In the genomic region with DNA sequence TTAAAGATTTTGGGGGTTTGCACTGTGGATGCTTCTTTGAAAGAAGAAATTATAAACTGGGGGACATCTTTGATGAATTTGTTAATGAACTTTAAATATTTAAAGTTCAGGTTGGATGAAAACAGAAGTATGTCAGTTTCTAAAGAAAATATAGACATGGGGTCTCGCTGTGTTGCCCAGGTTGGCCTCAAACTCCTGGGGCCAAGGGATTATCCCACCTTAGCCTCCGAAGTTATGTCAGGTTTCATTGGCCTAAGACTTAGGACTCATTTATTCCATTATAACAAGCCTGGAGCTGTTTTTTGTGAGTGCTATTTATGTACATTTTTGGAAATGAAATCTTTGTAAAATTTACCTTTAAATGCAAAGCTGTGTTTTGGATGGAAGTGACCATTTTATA, we compare ENCODE assay signal across 15 cellular contexts. TPM values are rescaled to one million over a fixed set of nuclear protein-coding genes. Genes with fewer than 3 reads are reported as not detected.
A peak's percentile ranks its signal among the peaks of the same experiment; 100 is the strongest.
DNase-seq lines count a peak whose midpoint lies in the region; ATAC-seq, FAIRE-seq and TF ChIP-seq lines count a peak whose summit lies in the region.
"Had no signal": no experiment of that assay in that cellular context is flagged by ENCODE, and none has a peak within 500 bp of the region (broad histone marks: within the 10 kb centered on the region; RNA-seq: fewer than 3 reads in every experiment).

No MANE protein-coding gene starts in this region.

- H3K9me1 ChIP-seq in keratinocyte (ENCODE audit: control insufficient read depth, extremely low read depth, insufficient read depth, low read length) = peaks cover 3% of the 10 kb centered on the region

- H3K27me3 ChIP-seq in BLaER1 (no peaks in the 10 kb centered on the region), DND-41 (ENCODE audit: insufficient read depth, low read length, poor library complexity) (no peaks in the 10 kb centered on the region), keratinocyte (ENCODE audit: control insufficient read depth, extremely low read depth, insufficient read depth, low read length) (no peaks in the 10 kb centered on the region), colonic mucosa (no peaks in the 10 kb centered on the region), H7 (ENCODE audit: control insufficient read depth, insufficient read depth, low read length) (no peaks in the 10 kb centered on the region; the same call in 1 of the 2 replicates)

- no peak overlapping the region for H3K4me3 ChIP-seq in BLaER1
- H3K4me3 ChIP-seq in DND-41 (ENCODE audit: low read depth in 1 of 2, low read length in 2 of 2) = peak overlapping the region; percentile 90; a peak in 1 of 4 replicates
- peak overlapping the region in 2 of 3 experiments; percentile 35 to 98 for H3K4me3 ChIP-seq in keratinocyte (ENCODE audit: control insufficient read depth in 2 of 3, extremely low read depth in 1 of 3, insufficient read depth in 2 of 3, low read depth in 1 of 3, low read length in 3 of 3)
- no peak overlapping the region for H3K4me3 ChIP-seq in colonic mucosa
- no peak overlapping the region for H3K4me3 ChIP-seq in H7 (ENCODE audit: insufficient read depth, low read depth, low read length)

- H3K36me3 Mint-ChIP-seq in activated naive CD8-positive, alpha-beta T cell treated with anti-CD3 and anti-CD28 coated beads for 36 hours = peaks cover 18% of the 10 kb centered on the region

- peaks cover 31% of the 10 kb centered on the region for H4K20me1 ChIP-seq in BLaER1
- H4K20me1 ChIP-seq in DND-41 (ENCODE audit: insufficient read depth, low read length) = peaks cover 15% of the 10 kb centered on the region; the same call in 1 of the 2 replicates
- H4K20me1 ChIP-seq in keratinocyte (ENCODE audit: control insufficient read depth, extremely low read depth, insufficient read depth, low read length) = peaks cover 4% of the 10 kb centered on the region

- H3K4me3 Mint-ChIP-seq in activated naive CD8-positive, alpha-beta T cell treated with anti-CD3 and anti-CD28 coated beads for 36 hours = peak overlapping the region; percentile 57
- H3K4me3 Mint-ChIP-seq: endodermal cell had no signal

- peaks cover 38% of the 10 kb centered on the region for H3K4me1 Mint-ChIP-seq in activated naive CD8-positive, alpha-beta T cell treated with anti-CD3 and anti-CD28 coated beads for 36 hours

- dilution Hi-C loops in keratinocyte (cut with MboI; ENCODE audit: extremely low pct_ligation_motif_present, low sequenced_read_pairs) = no loop called here

- H3K9me3 ChIP-seq in BLaER1 (no peaks in the 10 kb centered on the region), DND-41 (ENCODE audit: insufficient read depth, low read length, severe bottlenecking) (no peaks in the 10 kb centered on the region), keratinocyte (ENCODE audit: control insufficient read depth, low read depth, low read length) (no peaks in the 10 kb centered on the region), colonic mucosa (no peaks in the 10 kb centered on the region)
- H3K9me3 ChIP-seq: HAP-1, SK-N-SH had no signal

- ATAC-seq in DND-41 (ENCODE audit: insufficient read depth, low read depth) = no peak

- H3K36me3 ChIP-seq in BLaER1 (no peaks in the 10 kb centered on the region), DND-41 (ENCODE audit: insufficient read depth, low read length) (no peaks in the 10 kb centered on the region; the same call in 1 of the 2 replicates), keratinocyte (ENCODE audit: control insufficient read depth in 2 of 2, extremely low read depth in 1 of 2, insufficient read depth in 2 of 2, low read length in 2 of 2) (no peaks in the 10 kb centered on the region), colonic mucosa (no peaks in the 10 kb centered on the region), H7 (replicated peaks; ENCODE audit: control insufficient read depth, insufficient read depth, low read length) (no peaks in the 10 kb centered on the region)
- H3K36me3 ChIP-seq: HAP-1 had no signal

- no peak overlapping the region for H3K27ac Mint-ChIP-seq in activated naive CD8-positive, alpha-beta T cell treated with anti-CD3 and anti-CD28 coated beads for 36 hours
- H3K27ac Mint-ChIP-seq: endodermal cell, progenitor cell of endocrine pancreas had no signal

- H3K9me3 Mint-ChIP-seq in activated naive CD8-positive, alpha-beta T cell treated with anti-CD3 and anti-CD28 coated beads for 36 hours = no peaks in the 10 kb centered on the region
- H3K9me3 Mint-ChIP-seq: endodermal cell had no signal

- H3K4me1 ChIP-seq in BLaER1 (peaks cover 18% of the 10 kb centered on the region), DND-41 (ENCODE audit: insufficient read depth, low read length) (peaks cover 30% of the 10 kb centered on the region), keratinocyte (ENCODE audit: control insufficient read depth, extremely low read depth, insufficient read depth, low read length) (peaks cover 44% of the 10 kb centered on the region), colonic mucosa (no peaks in the 10 kb centered on the region)

- no peak overlapping the region for H3K9ac ChIP-seq in BLaER1
- peak overlapping the region; percentile 93 for H3K9ac ChIP-seq in DND-41 (ENCODE audit: low read depth, low read length)
- H3K9ac ChIP-seq in keratinocyte (ENCODE audit: control insufficient read depth, extremely low read depth, insufficient read depth, low read length) = no peak overlapping the region
- H3K9ac ChIP-seq in colonic mucosa (ENCODE audit: low read depth in 2 of 2, low read length in 2 of 2) = peak overlapping the region in 1 of 2 donors; percentile 28

- H3K4me2 ChIP-seq in BLaER1 = peak overlapping the region; percentile 91; the same call in 1 of the 2 replicates
- peak overlapping the region; percentile 78 for H3K4me2 ChIP-seq in DND-41 (ENCODE audit: insufficient read depth, low read length)
- H3K4me2 ChIP-seq in keratinocyte (ENCODE audit: control insufficient read depth, extremely low read depth, insufficient read depth, low read depth, low read length) = peak overlapping the region; percentile 98

- no peak overlapping the region for H2AFZ ChIP-seq in DND-41 (ENCODE audit: low read depth, low read length)
- H2AFZ ChIP-seq in keratinocyte (ENCODE audit: control insufficient read depth, low read length) = no peak overlapping the region

- no peak for TF ChIP-seq CTCF in DND-41 (IDR thresholded peaks at IDR 0.05; ENCODE audit: borderline replicate concordance, extremely low read depth, low read length, poor library complexity, severe bottlenecking)
- TF ChIP-seq CTCF in keratinocyte (optimal IDR thresholded peaks at IDR 0.05 in 1 of 3, IDR thresholded peaks at IDR 0.05 in 1 of 3, conservative IDR thresholded peaks at IDR 0.05 in 1 of 3; ENCODE audit: extremely low read depth in 1 of 3, insufficient read depth in 2 of 3, low read length in 3 of 3) = no peak
- no peak for TF ChIP-seq CTCF in colonic mucosa (IDR thresholded peaks at IDR 0.05)

- H3K27me3 Mint-ChIP-seq in activated naive CD8-positive, alpha-beta T cell treated with anti-CD3 and anti-CD28 coated beads for 36 hours = no peaks in the 10 kb centered on the region

- H3K27ac ChIP-seq in BLaER1 (no peak overlapping the region), DND-41 (ENCODE audit: low read length) (no peak overlapping the region), keratinocyte (ENCODE audit: control insufficient read depth, insufficient read depth, low read length) (peak overlapping the region; percentile 30), colonic mucosa (no peak overlapping the region)

- peaks cover 69% of the 10 kb centered on the region for H3K79me2 ChIP-seq in DND-41 (ENCODE audit: insufficient read depth, low read length)
- H3K79me2 ChIP-seq in keratinocyte (ENCODE audit: control insufficient read depth, insufficient read depth, low read length) = peaks cover 67% of the 10 kb centered on the region

- intact Hi-C loops in colonic mucosa (cut with DNase I) = loop anchor here (5.0 kb wide), 1 partner anchor 114 kb away; no protein-coding TSS in a partner anchor

- no peak for FAIRE-seq in keratinocyte (lab: Jason Lieb, UNC)

- DNase-seq in DND-41 (no peak), keratinocyte (ENCODE audit: low read depth, low spot score) (no peak), HCEC 1CT (no peak), colonic mucosa (no peak), H7 (no peak)
- DNase-seq in activated naive CD8-positive, alpha-beta T cell treated with anti-CD3 and anti-CD28 coated beads for 36 hours = no peak
- DNase-seq: endodermal cell; NCI-H1436; NCI-H748 treated with DMSO at 0.1 percent for 48 hours; SK-N-SH; stimulated activated CD4-positive, alpha-beta T cell treated with anti-CD3 and anti-CD28 coated beads, Interleukin-4, amount 100 ng/mL, for 4 hours; substantia nigra had no signal

RNA-seq across cellular contexts. Expression of a gene that starts 2.5 kb away (rescaled TPM):
- total RNA-seq in activated naive CD8-positive, alpha-beta T cell treated with anti-CD3 and anti-CD28 coated beads for 36 hours = 10 to 100 TPM; 24.9 to 33.3 TPM
- polyA plus RNA-seq in keratinocyte = 10.7 to 24.3 TPM (median 21.6 TPM) in 3 replicates
- polyA plus RNA-seq in keratinocyte (2011; ENCODE audit: low read depth) = 21.8 TPM
- polyA plus RNA-seq in keratinocyte (2011; cell fraction: cytosol; rRNA removed) = 11.1 and 17.6 TPM in 2 replicates
- 24.7 and 34.3 TPM in 2 replicates for polyA plus RNA-seq in keratinocyte (2011; cell fraction: nucleus; rRNA removed)
- polyA plus RNA-seq in keratinocyte (2012; ENCODE audit: low replicate concordance) = 11.5 and 14.0 TPM in 2 replicates
- 13.7 to 31.7 TPM (median 30.7 TPM) in 3 replicates for polyA minus RNA-seq in keratinocyte
- polyA minus RNA-seq in keratinocyte (2011; cell fraction: cytosol; rRNA and poly(A)+ RNA removed) = 21.3 TPM
- polyA minus RNA-seq in keratinocyte (2011; cell fraction: nucleus; rRNA and poly(A)+ RNA removed) = 11.8 and 28.2 TPM in 2 replicates
- 10 to 100 TPM; 31.7 to 37.1 TPM for total RNA-seq in colonic mucosa
- total RNA-seq in H7 (2014; rRNA removed; shearing (Covaris generic)) = 25.4 and 32.4 TPM in 2 replicates

Comparison
In these comparisons a context has a peak if more than half of its experiments do, and no peak if none do; other contexts are left out.
1. H3K4me3 ChIP-seq: peak in DND-41 (2 of 2) and keratinocyte (2 of 3); none in BLaER1 (single experiment), colonic mucosa (single experiment) and H7 (single experiment).
2. Peak in every context shown above with its lines, with median percentiles within 50 percentile points of each other: H3K4me2 ChIP-seq.